16 cellular contexts compared by ENCODE assay signal in genomic region chr20:2476742-2477615, GRCh38. TPM values are rescaled to one million over a fixed set of nuclear protein-coding genes. Genes with fewer than 3 reads are reported as not detected.
DNase-seq lines count a peak whose midpoint lies in the region; ATAC-seq, FAIRE-seq and TF ChIP-seq lines count a peak whose summit lies in the region.
"Had no signal": no experiment of that assay in that cellular context is flagged by ENCODE, and none has a peak within 500 bp of the region (broad histone marks: within the 10 kb centered on the region; RNA-seq: fewer than 3 reads in every experiment).

No MANE protein-coding gene starts in this region.

- H3K4me1 Mint-ChIP-seq in activated T-helper 2 cell treated with anti-CD3 and anti-CD28 coated beads, Interferon-gamma antibody, Interleukin-2, Interleukin-4, amounts not matched to agents 10 μg/mL and 5 μg/mL and 100 μg/mL, durations not matched to agents 14 hours and 24 hours and 36 hours (ENCODE audit: low read depth) = peaks cover 10% of the 10 kb centered on the region

- no peaks in the 10 kb centered on the region for H3K4me1 ChIP-seq in lower lobe of right lung
- H3K4me1 ChIP-seq: left lung had no signal

- peak overlapping the region; percentile 40 for H3K27ac Mint-ChIP-seq in activated T-helper 2 cell treated with anti-CD3 and anti-CD28 coated beads, Interferon-gamma antibody, Interleukin-2, Interleukin-4, amounts not matched to agents 10 μg/mL and 5 μg/mL and 100 μg/mL, durations not matched to agents 14 hours and 24 hours and 36 hours
- H3K27ac Mint-ChIP-seq: activated naive CD4-positive, alpha-beta T cell treated with anti-CD3 and anti-CD28 coated beads, Interleukin-2, amount 50 U/mL, for 24 hours; progenitor cell of endocrine pancreas had no signal

- POLR2A ChIA-PET in GM10248 (lab: Yijun Ruan, JAX) = interaction anchor here (0.8 to 1.0 kb wide), 2 partner anchors 11 to 20 kb away, joined by 3 to 4 read pairs; no protein-coding TSS in a partner anchor

- H3K4me3 Mint-ChIP-seq in activated T-helper 2 cell treated with anti-CD3 and anti-CD28 coated beads, Interferon-gamma antibody, Interleukin-2, Interleukin-4, amounts not matched to agents 10 μg/mL and 5 μg/mL and 100 μg/mL, durations not matched to agents 14 hours and 24 hours and 36 hours (ENCODE audit: low read depth) = no peak overlapping the region
- H3K4me3 Mint-ChIP-seq: activated naive CD4-positive, alpha-beta T cell treated with anti-CD3 and anti-CD28 coated beads, Interleukin-2, amount 50 U/mL, for 24 hours had no signal

- intact Hi-C loops in activated T-helper 2 cell treated with anti-CD3 and anti-CD28 coated beads, Interferon-gamma antibody, Interleukin-2, Interleukin-4, amounts not matched to agents 10 μg/mL and 5 μg/mL and 100 μg/mL, durations not matched to agents 14 hours and 24 hours and 36 hours (cut with micrococcal nuclease) = no loop called here
- intact Hi-C loops in lower lobe of right lung (cut with DNase I) = no loop called here

- peak; percentile 20 for FAIRE-seq in HTR-8/SVneo (lab: Jason Lieb, UNC)

- peaks cover 8% of the 10 kb centered on the region for H3K36me3 ChIP-seq in lower lobe of right lung

- no peaks in the 10 kb centered on the region for H3K27me3 ChIP-seq in lower lobe of right lung (ENCODE audit: low read depth)
- H3K27me3 ChIP-seq: brain microvascular endothelial cell, left lung had no signal

- peak overlapping the region; percentile 9 for H3K27ac ChIP-seq in lower lobe of right lung
- H3K27ac ChIP-seq: brain microvascular endothelial cell had no signal

- no peaks in the 10 kb centered on the region for H3K27me3 Mint-ChIP-seq in activated T-helper 2 cell treated with anti-CD3 and anti-CD28 coated beads, Interferon-gamma antibody, Interleukin-2, Interleukin-4, amounts not matched to agents 10 μg/mL and 5 μg/mL and 100 μg/mL, durations not matched to agents 14 hours and 24 hours and 36 hours (ENCODE audit: low read depth)
- H3K27me3 Mint-ChIP-seq: activated naive CD4-positive, alpha-beta T cell treated with anti-CD3 and anti-CD28 coated beads, Interleukin-2, amount 50 U/mL, for 24 hours; progenitor cell of endocrine pancreas had no signal

- H3K36me3 Mint-ChIP-seq in activated T-helper 2 cell treated with anti-CD3 and anti-CD28 coated beads, Interferon-gamma antibody, Interleukin-2, Interleukin-4, amounts not matched to agents 10 μg/mL and 5 μg/mL and 100 μg/mL, durations not matched to agents 14 hours and 24 hours and 36 hours (ENCODE audit: low read depth) = peaks cover 50% of the 10 kb centered on the region

- TF ChIP-seq CTCF in GM10248 (IDR thresholded peaks at IDR 0.05; ENCODE audit: control extremely low read depth, extremely low read depth, low read depth, missing control alignments) = peak; percentile 9
- TF ChIP-seq CTCF in lower lobe of right lung (IDR thresholded peaks at IDR 0.05) = peak; percentile 14
- no peak for TF ChIP-seq CTCF in foreskin fibroblast (IDR thresholded peaks at IDR 0.05; ENCODE audit: low read depth, low read length)

- DNase-seq in GM10248 (ENCODE audit: extremely low spot score) = no peak
- no peak for DNase-seq in HTR-8/SVneo (ENCODE audit: insufficient read length, low spot score)
- no peak for DNase-seq in activated T-helper 2 cell treated with anti-CD3 and anti-CD28 coated beads, Interferon-gamma antibody, Interleukin-2, Interleukin-4, amounts not matched to agents 10 μg/mL and 5 μg/mL and 100 μg/mL, durations not matched to agents 14 hours and 24 hours and 36 hours (ENCODE audit: low spot score)
- DNase-seq in lower lobe of right lung = no peak
- DNase-seq in activated gamma-delta T cell (lab: John Stamatoyannopoulos, UW) = no peak
- DNase-seq in foreskin fibroblast = no peak
- DNase-seq: brain microvascular endothelial cell, IMR-90, left lung, NCI-H1417, NCI-H446 had no signal

- H3K4me3 ChIP-seq in lower lobe of right lung (no peak overlapping the region), foreskin fibroblast (ENCODE audit: low read depth in 1 of 2, low read length in 2 of 2) (no peak overlapping the region)
- H3K4me3 ChIP-seq: left lung had no signal

- no peaks in the 10 kb centered on the region for H3K9me3 ChIP-seq in lower lobe of right lung

- H3K9me3 Mint-ChIP-seq in activated T-helper 2 cell treated with anti-CD3 and anti-CD28 coated beads, Interferon-gamma antibody, Interleukin-2, Interleukin-4, amounts not matched to agents 10 μg/mL and 5 μg/mL and 100 μg/mL, durations not matched to agents 14 hours and 24 hours and 36 hours = no peaks in the 10 kb centered on the region

- CTCF ChIA-PET in GM10248 (lab: Yijun Ruan, JAX) = interaction anchor here (0.8 to 2.8 kb wide), 10 partner anchors 7 to 48 kb away, joined by 3 to 13 read pairs (median 4); partner anchors contain the start of gene ZNF343

- ATAC-seq in lower lobe of right lung (no peak), HG03039 (IDR thresholded peaks at IDR 0.05; ENCODE audit: unreplicated experiment) (no peak)
- ATAC-seq: activated CD4-positive, CD25-positive, alpha-beta regulatory T cell treated with anti-CD3 and anti-CD28 coated beads, Interleukin-2, amount 50 U/mL, for 24 hours; left lung had no signal

RNA-seq across cellular contexts. Expression of gene SNRPB, which starts 6.4 kb away (rescaled TPM):
- 506 and 513 TPM in 2 replicates for total RNA-seq in activated T-helper 2 cell treated with anti-CD3 and anti-CD28 coated beads, Interferon-gamma antibody, Interleukin-2, Interleukin-4, amounts not matched to agents 10 μg/mL and 5 μg/mL and 100 μg/mL, durations not matched to agents 14 hours and 24 hours and 36 hours
- total RNA-seq in lower lobe of right lung = 78.8 TPM

RNA-seq across cellular contexts. Expression of gene ZNF343, which starts 31.7 kb away (rescaled TPM):
- 13.5 and 15.4 TPM in 2 replicates for total RNA-seq in activated T-helper 2 cell treated with anti-CD3 and anti-CD28 coated beads, Interferon-gamma antibody, Interleukin-2, Interleukin-4, amounts not matched to agents 10 μg/mL and 5 μg/mL and 100 μg/mL, durations not matched to agents 14 hours and 24 hours and 36 hours
- 8.8 TPM for total RNA-seq in lower lobe of right lung

RNA-seq across cellular contexts. Expression of gene TMC2, which starts 59.4 kb away (rescaled TPM):
- total RNA-seq in activated T-helper 2 cell treated with anti-CD3 and anti-CD28 coated beads, Interferon-gamma antibody, Interleukin-2, Interleukin-4, amounts not matched to agents 10 μg/mL and 5 μg/mL and 100 μg/mL, durations not matched to agents 14 hours and 24 hours and 36 hours = not detected in 2 replicates
- 0.92 TPM for total RNA-seq in lower lobe of right lung
- total RNA-seq: G401, IMR-90, progenitor cell of endocrine pancreas had no signal
